In genomic region chr1:32763221-32763620, GRCh38 we compare ENCODE assay signal across 1 cellular context.
TF ChIP-seq lines count a peak whose summit lies in the region.

No MANE protein-coding gene starts in this region.

TF ChIP-seq in HepG2, 621 proteins besides CTCF, POLR2A, EP300 and RAD21:
- no peak for TF ChIP-seq ZNF556 (CRISPR knock-in tag; IDR thresholded peaks at IDR 0.05; ENCODE audit: borderline replicate concordance)
